Comparison of ENCODE assay signal across 8 cellular contexts in genomic region chr12:12582895-12583303, GRCh38. TPM values are rescaled to one million over a fixed set of nuclear protein-coding genes. Genes with fewer than 3 reads are reported as not detected.
DNase-seq lines count a peak whose midpoint lies in the region; ATAC-seq and TF ChIP-seq lines count a peak whose summit lies in the region.

No MANE protein-coding gene starts in this region.

- no peaks in the 10 kb centered on the region for H3K36me3 Mint-ChIP-seq in CD4-positive, CD25-positive, alpha-beta regulatory T cell

- peak overlapping the region in 2 of 4 donors; percentile 4 to 61 for H3K4me3 Mint-ChIP-seq in CD4-positive, CD25-positive, alpha-beta regulatory T cell

- peaks cover 16% of the 10 kb centered on the region for H3K4me1 ChIP-seq in CD4-positive, CD25-positive, alpha-beta regulatory T cell (ENCODE audit: control insufficient read depth, insufficient read depth, low read length, poor library complexity, severe bottlenecking)
- H3K4me1 ChIP-seq in ascending aorta = no peaks in the 10 kb centered on the region

- no peaks in the 10 kb centered on the region for H3K9me3 Mint-ChIP-seq in CD4-positive, CD25-positive, alpha-beta regulatory T cell

- peak overlapping the region; percentile 9 to 66 (median 63) for H3K27ac Mint-ChIP-seq in CD4-positive, CD25-positive, alpha-beta regulatory T cell

- H3K27me3 Mint-ChIP-seq in CD4-positive, CD25-positive, alpha-beta regulatory T cell = no peaks in the 10 kb centered on the region

- no peak overlapping the region for H3K27ac ChIP-seq in CD4-positive, CD25-positive, alpha-beta regulatory T cell (ENCODE audit: insufficient read depth, low read length, poor library complexity, severe bottlenecking)
- no peak overlapping the region for H3K27ac ChIP-seq in brain microvascular endothelial cell
- no peak overlapping the region for H3K27ac ChIP-seq in ascending aorta

- peak; percentile 28 to 44 for ATAC-seq in CD4-positive, CD25-positive, alpha-beta regulatory T cell (ENCODE audit: low read depth in 2 of 2)
- ATAC-seq in GM19452 (IDR thresholded peaks at IDR 0.05; ENCODE audit: unreplicated experiment) (peak; percentile 93), HG03439 (IDR thresholded peaks at IDR 0.05; ENCODE audit: unreplicated experiment) (peak; percentile 94)
- ATAC-seq in stimulated activated naive CD8-positive, alpha-beta T cell treated with anti-CD3 and anti-CD28 coated beads, Interleukin-15, Interleukin-2, amounts not matched to agents 100 U/mL and 50 U/mL, for 24 hours = peak; percentile 95

- in situ Hi-C loops in brain microvascular endothelial cell (cut with HindIII; ENCODE audit: low pct_ligation_motif_present, low sequenced_read_pairs) = no loop called here

- no peaks in the 10 kb centered on the region for H3K27me3 ChIP-seq in CD4-positive, CD25-positive, alpha-beta regulatory T cell (ENCODE audit: control insufficient read depth, insufficient read depth, low read length)
- H3K27me3 ChIP-seq in brain microvascular endothelial cell (replicated peaks) = no peaks in the 10 kb centered on the region
- H3K27me3 ChIP-seq in ascending aorta = no peaks in the 10 kb centered on the region

- peaks cover 17 to 30% (median 24%) of the 10 kb centered on the region in 4 donors for H3K4me1 Mint-ChIP-seq in CD4-positive, CD25-positive, alpha-beta regulatory T cell

- no peaks in the 10 kb centered on the region for H3K9me3 ChIP-seq in CD4-positive, CD25-positive, alpha-beta regulatory T cell (ENCODE audit: control insufficient read depth in 2 of 2, low read length in 2 of 2)
- no peaks in the 10 kb centered on the region for H3K9me3 ChIP-seq in ascending aorta

- DNase-seq in CD4-positive, CD25-positive, alpha-beta regulatory T cell = peak in 1 of 3 donors; percentile 62
- DNase-seq in brain microvascular endothelial cell (peak; percentile 53), ascending aorta (ENCODE audit: low spot score in 2 of 2) (no peak), glomerular visceral epithelial cell (ENCODE audit: extremely low spot score) (no peak), NCI-H187 treated with DMSO at 0.1 percent for 48 hours (lab: John Stamatoyannopoulos, UW) (no peak)
- peak; percentile 57 for DNase-seq in stimulated activated naive CD8-positive, alpha-beta T cell treated with anti-CD3 and anti-CD28 coated beads, Interleukin-15, Interleukin-2, amounts not matched to agents 100 U/mL and 50 U/mL, for 24 hours

- H3K4me3 ChIP-seq in CD4-positive, CD25-positive, alpha-beta regulatory T cell (ENCODE audit: low read depth, low read length) = peak overlapping the region; percentile 5
- no peak overlapping the region for H3K4me3 ChIP-seq in brain microvascular endothelial cell (ENCODE audit: low read depth, low read length)
- H3K4me3 ChIP-seq in ascending aorta = no peak overlapping the region

- intact Hi-C loops in ascending aorta (cut with DNase I) = no loop called here

- TF ChIP-seq CTCF in brain microvascular endothelial cell (IDR thresholded peaks at IDR 0.05; ENCODE audit: low read depth, low read length, missing control alignments) = no peak
- TF ChIP-seq CTCF in ascending aorta (IDR thresholded peaks at IDR 0.05) = no peak

- no peaks in the 10 kb centered on the region for H3K36me3 ChIP-seq in CD4-positive, CD25-positive, alpha-beta regulatory T cell (ENCODE audit: control insufficient read depth, insufficient read depth, low read length)
- H3K36me3 ChIP-seq in brain microvascular endothelial cell (replicated peaks) (no peaks in the 10 kb centered on the region), ascending aorta (no peaks in the 10 kb centered on the region)

RNA-seq across cellular contexts. Expression of gene DUSP16, which starts 20.2 kb away (rescaled TPM):
- 108 TPM for total RNA-seq in CD4-positive, CD25-positive, alpha-beta regulatory T cell
- 10 to 100 TPM; 29.4 to 40.7 (median 30.2) TPM for polyA plus RNA-seq in CD4-positive, CD25-positive, alpha-beta regulatory T cell
- 54.8 TPM for total RNA-seq in ascending aorta

RNA-seq across cellular contexts. Expression of gene CREBL2, which starts 28.8 kb away (rescaled TPM):
- 27.5 TPM for total RNA-seq in CD4-positive, CD25-positive, alpha-beta regulatory T cell
- 10 to 100 TPM; 60.7 to 73.4 (median 66.5) TPM for polyA plus RNA-seq in CD4-positive, CD25-positive, alpha-beta regulatory T cell
- 19.4 TPM for total RNA-seq in ascending aorta

Comparison
In these comparisons a context has a peak if more than half of its experiments do, and no peak if none do; other contexts are left out.
1. ATAC-seq: peak in every context shown above with its lines; median percentile 95 in stimulated activated naive CD8-positive, alpha-beta T cell treated with anti-CD3 and anti-CD28 coated beads, Interleukin-15, Interleukin-2, amounts not matched to agents 100 U/mL and 50 U/mL, for 24 hours; 94 in HG03439; 93 in GM19452; 36 in CD4-positive, CD25-positive, alpha-beta regulatory T cell.
2. DNase-seq: peak in brain microvascular endothelial cell (single experiment) and stimulated activated naive CD8-positive, alpha-beta T cell treated with anti-CD3 and anti-CD28 coated beads, Interleukin-15, Interleukin-2, amounts not matched to agents 100 U/mL and 50 U/mL, for 24 hours (single experiment); none in ascending aorta (0 of 2), glomerular visceral epithelial cell (single experiment) and NCI-H187 treated with DMSO at 0.1 percent for 48 hours (single experiment).